33 cellular contexts compared by ENCODE assay signal in genomic region chr18:13493071-13493470, GRCh38.
"Had no signal": no experiment of that assay in that cellular context is flagged by ENCODE, and none has a peak within 500 bp of the region (broad histone marks: within the 10 kb centered on the region; RNA-seq: fewer than 3 reads in every experiment).

No MANE protein-coding gene starts in this region.

- H3K27ac Mint-ChIP-seq: activated B cell treated with CpG ODN at 0.5 μM for 24 hours; activated CD4-positive, alpha-beta memory T cell treated with anti-CD3 and anti-CD28 coated beads for 36 hours; activated naive CD4-positive, alpha-beta T cell treated with anti-CD3 and anti-CD28 coated beads, Interleukin-2, amount 10 ng/mL, durations not matched to agents 7 days and 5 days; activated T-cell treated with anti-CD3 and anti-CD28 coated beads, Interleukin-2, amount 50 U/mL, for 72 hours; activated T-helper 2 cell treated with anti-CD3 and anti-CD28 coated beads, Interferon-gamma antibody, Interleukin-2, Interleukin-4, amounts not matched to agents 10 μg/mL and 5 μg/mL and 100 μg/mL, durations not matched to agents 14 hours and 24 hours and 36 hours; brain; T-helper 1 cell treated with Interleukin-12 subunit alpha and Interleukin-12 subunit beta and Interleukin-4 antibody, amounts not matched to agents 30 μg/mL and 1 μg/mL, for 36 hours had no signal

- ATAC-seq: activated T-cell treated with anti-CD3 and anti-CD28 coated beads, Interleukin-2, amount 50 U/mL, for 72 hours; K562; PC-3 had no signal

- DNase-seq: activated B cell treated with CpG ODN at 0.5 μM for 24 hours; activated CD4-positive, alpha-beta memory T cell treated with anti-CD3 and anti-CD28 coated beads for 36 hours; activated CD4-positive, alpha-beta T cell treated with anti-CD3 and anti-CD28 coated beads for 4 hours; activated CD4-positive, alpha-beta T cell treated with anti-CD3 and anti-CD28 coated beads, Interleukin-2, amount 50 U/mL, for 1 hour; activated CD4-positive, CD25-positive, alpha-beta regulatory T cell treated with anti-CD3 and anti-CD28 coated beads, Interleukin-2, amount 50 U/mL, for 72 hours; activated CD8-positive, alpha-beta memory T cell treated with anti-CD3 and anti-CD28 coated beads, Interleukin-2, amount 50 U/mL, for 4 hours; activated gamma-delta T cell treated with Interleukin-2 at 50 U/mL for 16 hours; activated naive CD4-positive, alpha-beta T cell treated with anti-CD3 and anti-CD28 coated beads, Interleukin-2, amount 10 ng/mL, durations not matched to agents 7 days and 5 days; activated T-cell treated with anti-CD3 and anti-CD28 coated beads for 4 hours; activated T-cell treated with anti-CD3 and anti-CD28 coated beads, Interleukin-2, amount 50 U/mL, for 72 hours; anterior cingulate cortex; caudate nucleus; cerebellar nuclear complex; Karpas-422; NCI-H1105; NCI-H1417 treated with DMSO at 0.1 percent for 48 hours; NCI-H2029; NCI-H345; NCI-H510A; NCI-H526; NCI-H748 treated with DMSO at 0.1 percent for 48 hours; NK-92 treated with Interleukin-12 subunit alpha and Interleukin-12 subunit beta, amount 100 ng/mL, for 24 hours; PC-3; Peyer's patch; RPMI8226; SHP77 treated with DMSO at 0.1 percent for 48 hours; SK-N-SH; T-helper 9 cell had no signal

- H3K4me3 Mint-ChIP-seq: activated B cell treated with CpG ODN at 0.5 μM for 24 hours; activated CD4-positive, alpha-beta memory T cell treated with anti-CD3 and anti-CD28 coated beads for 36 hours; activated naive CD4-positive, alpha-beta T cell treated with anti-CD3 and anti-CD28 coated beads, Interleukin-2, amount 10 ng/mL, durations not matched to agents 7 days and 5 days; activated T-cell treated with anti-CD3 and anti-CD28 coated beads, Interleukin-2, amount 50 U/mL, for 72 hours; brain; T-helper 1 cell treated with Interleukin-12 subunit alpha and Interleukin-12 subunit beta and Interleukin-4 antibody, amounts not matched to agents 30 μg/mL and 1 μg/mL, for 36 hours had no signal

- H3K27me3 Mint-ChIP-seq: activated B cell treated with CpG ODN at 0.5 μM for 24 hours; activated CD4-positive, alpha-beta memory T cell treated with anti-CD3 and anti-CD28 coated beads for 36 hours; activated naive CD4-positive, alpha-beta T cell treated with anti-CD3 and anti-CD28 coated beads, Interleukin-2, amount 10 ng/mL, durations not matched to agents 7 days and 5 days had no signal

- H3K9me3 Mint-ChIP-seq: activated B cell treated with CpG ODN at 0.5 μM for 24 hours; activated naive CD4-positive, alpha-beta T cell treated with anti-CD3 and anti-CD28 coated beads, Interleukin-2, amount 10 ng/mL, durations not matched to agents 7 days and 5 days; activated T-cell treated with anti-CD3 and anti-CD28 coated beads, Interleukin-2, amount 50 U/mL, for 72 hours; activated T-helper 2 cell treated with anti-CD3 and anti-CD28 coated beads, Interferon-gamma antibody, Interleukin-2, Interleukin-4, amounts not matched to agents 10 μg/mL and 5 μg/mL and 100 μg/mL, durations not matched to agents 14 hours and 24 hours and 36 hours; T-helper 1 cell treated with Interleukin-12 subunit alpha and Interleukin-12 subunit beta and Interleukin-4 antibody, amounts not matched to agents 30 μg/mL and 1 μg/mL, for 36 hours had no signal

- H3K9me3 ChIP-seq: Peyer's patch, SJSA1, SK-N-SH had no signal
